ENCODE assay signal across 8 cellular contexts in genomic region chr11:32297629-32298028, GRCh38.
DNase-seq lines count a peak whose midpoint lies in the region; ATAC-seq and TF ChIP-seq lines count a peak whose summit lies in the region.

No MANE protein-coding gene starts in this region.

- H3K4me1 Mint-ChIP-seq in natural killer cell (no peaks in the 10 kb centered on the region), nephron (peaks cover 22% of the 10 kb centered on the region)
- no peaks in the 10 kb centered on the region for H3K4me1 Mint-ChIP-seq in natural killer cell treated with Interleukin-12 subunit alpha and Interleukin-12 subunit beta and Interleukin-15 and Interleukin-18, amount 100 ng/mL, for 72 hours (ENCODE audit: low read depth in 2 of 2)

- no peaks in the 10 kb centered on the region for H3K9me3 Mint-ChIP-seq in natural killer cell
- no peaks in the 10 kb centered on the region for H3K9me3 Mint-ChIP-seq in natural killer cell treated with Interleukin-12 subunit alpha and Interleukin-12 subunit beta and Interleukin-15 and Interleukin-18, amount 100 ng/mL, for 72 hours
- no peaks in the 10 kb centered on the region for H3K9me3 Mint-ChIP-seq in nephron

- no peak for DNase-seq in natural killer cell
- DNase-seq in natural killer cell treated with Interleukin-12 subunit alpha and Interleukin-12 subunit beta and Interleukin-15 and Interleukin-18, amount 100 ng/mL, for 72 hours (ENCODE audit: low spot score) = no peak
- peak; percentile 98 for DNase-seq in NCI-H1694 treated with DMSO at 0.1 percent for 48 hours (lab: John Stamatoyannopoulos, UW)
- DNase-seq in astrocyte of the spinal cord (ENCODE audit: low read depth, low spot score) = peak; percentile 36
- no peak for DNase-seq in occipital lobe (lab: John Stamatoyannopoulos, UW)
- no peak for DNase-seq in effector CD4-positive, alpha-beta T cell
- no peak for DNase-seq in SKM-1 treated with dmso at 0.1 percent for 144 hours (lab: John Stamatoyannopoulos, UW; ENCODE audit: unreplicated experiment)

- no peak for ATAC-seq in natural killer cell
- ATAC-seq in natural killer cell treated with Interleukin-12 subunit alpha and Interleukin-12 subunit beta and Interleukin-15 and Interleukin-18, amount 100 ng/mL, for 72 hours = no peak

- H3K4me3 ChIP-seq in astrocyte of the spinal cord (ENCODE audit: low read depth, low read length) = no peak overlapping the region

- no peaks in the 10 kb centered on the region for H3K36me3 Mint-ChIP-seq in natural killer cell
- no peaks in the 10 kb centered on the region for H3K36me3 Mint-ChIP-seq in natural killer cell treated with Interleukin-12 subunit alpha and Interleukin-12 subunit beta and Interleukin-15 and Interleukin-18, amount 100 ng/mL, for 72 hours
- H3K36me3 Mint-ChIP-seq in nephron (ENCODE audit: low read depth) = no peaks in the 10 kb centered on the region

- no peak overlapping the region for H3K4me3 Mint-ChIP-seq in natural killer cell
- no peak overlapping the region for H3K4me3 Mint-ChIP-seq in natural killer cell treated with Interleukin-12 subunit alpha and Interleukin-12 subunit beta and Interleukin-15 and Interleukin-18, amount 100 ng/mL, for 72 hours
- no peak overlapping the region for H3K4me3 Mint-ChIP-seq in nephron

- in situ Hi-C loops in astrocyte of the spinal cord (cut with HindIII; ENCODE audit: low sequenced_read_pairs) = no loop called here

- TF ChIP-seq CTCF in natural killer cell (IDR thresholded peaks at IDR 0.05) (peak; percentile 19), astrocyte of the spinal cord (IDR thresholded peaks at IDR 0.05; ENCODE audit: low read depth, low read length) (peak; percentile 9), nephron (IDR thresholded peaks at IDR 0.05; ENCODE audit: unreplicated experiment in 3 of 3) (peak; percentile 38 to 57 (median 39))

- no peak overlapping the region for H3K27ac Mint-ChIP-seq in natural killer cell
- H3K27ac Mint-ChIP-seq in natural killer cell treated with Interleukin-12 subunit alpha and Interleukin-12 subunit beta and Interleukin-15 and Interleukin-18, amount 100 ng/mL, for 72 hours = no peak overlapping the region
- H3K27ac Mint-ChIP-seq in nephron = peak overlapping the region; percentile 85 to 89 (median 89)

- intact Hi-C loops in natural killer cell (cut with micrococcal nuclease) = no loop called here

- H3K27me3 Mint-ChIP-seq in natural killer cell (ENCODE audit: low read depth in 2 of 2) (peaks cover 5 to 7% of the 10 kb centered on the region in 2 donors), nephron (ENCODE audit: low read depth) (no peaks in the 10 kb centered on the region)
- H3K27me3 Mint-ChIP-seq in natural killer cell treated with Interleukin-12 subunit alpha and Interleukin-12 subunit beta and Interleukin-15 and Interleukin-18, amount 100 ng/mL, for 72 hours = peaks cover 8 to 12% of the 10 kb centered on the region in 2 donors

Comparison
In these comparisons a context has a peak if more than half of its experiments do, and no peak if none do; other contexts are left out.
1. DNase-seq: peak in NCI-H1694 treated with DMSO at 0.1 percent for 48 hours (single experiment) and astrocyte of the spinal cord (single experiment); none in natural killer cell (single experiment), natural killer cell treated with Interleukin-12 subunit alpha and Interleukin-12 subunit beta and Interleukin-15 and Interleukin-18, amount 100 ng/mL, for 72 hours (single experiment), occipital lobe (single experiment), effector CD4-positive, alpha-beta T cell (single experiment) and SKM-1 treated with dmso at 0.1 percent for 144 hours (single experiment).
2. H3K27ac Mint-ChIP-seq: peak in nephron (3 of 3); none in natural killer cell (0 of 2) and natural killer cell treated with Interleukin-12 subunit alpha and Interleukin-12 subunit beta and Interleukin-15 and Interleukin-18, amount 100 ng/mL, for 72 hours (0 of 2).
3. Peak in every context shown above with its lines, with median percentiles within 50 percentile points of each other: CTCF ChIP-seq.